24 cellular contexts compared by ENCODE assay signal in the genomic region with DNA sequence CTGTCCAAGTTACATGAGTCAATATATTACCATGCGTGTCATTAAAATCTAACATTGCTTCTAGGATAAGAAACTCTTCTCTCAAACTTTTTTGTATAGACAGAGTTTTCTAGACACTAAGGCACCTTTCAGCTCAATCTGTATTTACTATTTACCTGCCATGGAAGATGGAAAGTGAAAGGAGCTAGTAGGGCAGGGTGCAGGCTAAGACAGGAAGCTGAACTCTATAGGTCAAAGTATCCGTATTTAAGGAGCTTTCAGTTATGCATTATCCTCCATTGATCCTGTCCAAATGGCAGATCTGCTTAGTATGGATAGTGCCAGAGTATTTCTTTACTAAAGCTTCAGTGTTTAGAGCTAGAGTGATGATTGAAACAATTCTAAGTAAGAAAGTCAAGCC.
DNase-seq lines count a peak whose midpoint lies in the region; ATAC-seq and FAIRE-seq lines count a peak whose summit lies in the region.
"Had no signal": no experiment of that assay in that cellular context is flagged by ENCODE, and none has a peak within 500 bp of the region (broad histone marks: within the 10 kb centered on the region; RNA-seq: fewer than 3 reads in every experiment).

No MANE protein-coding gene starts in this region.

- peak; percentile 42 for FAIRE-seq in urothelium cell line (lab: Jason Lieb, UNC)
- FAIRE-seq: A204.1, HepG2, K562 had no signal

- peak; percentile 82 for DNase-seq in NCI-H82 (lab: John Stamatoyannopoulos, UW)
- DNase-seq in urothelium cell line (ENCODE audit: low spot score): no peak
- no peak for DNase-seq in HUDEP-2 (lab: John Stamatoyannopoulos, UW; ENCODE audit: unreplicated experiment in 76 of 76)
- no peak for DNase-seq in NCI-H446 treated with DMSO at 0.1 percent for 48 hours (lab: John Stamatoyannopoulos, UW)
- DNase-seq: DMS53, GDM1, GOT3, HCEC 1CT, MG63, NCI-H1092, NCI-H1436 treated with DMSO at 0.1 percent for 48 hours, NCI-H1930, NCI-H2227 treated with DMSO at 0.1 percent for 48 hours, NCI-H510A treated with DMSO at 0.1 percent for 48 hours, NCI-H748 treated with DMSO at 0.1 percent for 48 hours, SIG-M5, SK-N-SH had no signal

- ATAC-seq in GM18870 (IDR thresholded peaks at IDR 0.05; ENCODE audit: unreplicated experiment): peak; percentile 46
- ATAC-seq in HG02642 (IDR thresholded peaks at IDR 0.05; ENCODE audit: poor library complexity, unreplicated experiment): peak; percentile 37
- no peak for ATAC-seq in GM18498 (IDR thresholded peaks at IDR 0.05; ENCODE audit: unreplicated experiment)
- ATAC-seq: HepG2, K562, Panc1 had no signal
